8 cellular contexts compared by ENCODE assay signal in the genomic region with DNA sequence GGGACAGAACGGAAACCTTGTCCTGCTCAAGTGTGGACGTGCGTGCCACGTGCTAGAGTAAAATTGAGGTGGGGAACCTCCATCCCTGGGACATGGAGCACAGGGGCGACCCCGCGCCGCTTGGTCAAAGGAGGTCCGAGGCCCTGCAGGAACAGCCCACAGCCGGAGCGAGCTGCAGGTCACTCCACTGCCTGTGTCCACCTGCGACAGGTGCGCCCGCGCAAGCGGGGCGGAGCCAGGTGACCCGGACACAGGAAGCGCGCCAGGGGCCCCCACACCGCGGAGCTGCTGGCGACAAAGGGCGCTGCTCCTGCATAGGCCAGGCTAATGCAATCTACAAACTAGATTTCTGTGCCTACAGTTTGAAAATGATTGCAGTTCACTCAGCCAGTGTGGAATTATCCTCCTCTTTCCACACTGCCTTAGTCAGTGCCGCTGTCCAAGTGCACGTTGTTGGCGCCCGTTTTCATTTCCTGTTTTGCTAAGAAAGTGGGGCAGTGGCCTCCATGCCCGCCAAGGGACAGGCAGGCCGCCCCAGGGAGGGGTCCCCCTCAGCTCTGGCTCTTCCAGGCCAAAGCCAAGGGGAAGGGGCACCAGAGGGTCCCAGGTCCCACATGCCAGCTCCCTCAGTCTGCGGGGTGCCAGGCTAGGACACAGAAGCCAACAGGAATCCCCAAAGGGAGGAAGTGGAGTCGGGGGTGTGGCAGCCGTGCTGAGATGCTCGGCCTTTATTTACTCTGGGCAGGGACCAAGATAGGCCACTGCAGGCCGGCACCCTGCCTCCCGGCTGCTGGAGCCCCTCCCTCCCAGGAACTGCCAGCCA. TPM values are rescaled to one million over a fixed set of nuclear protein-coding genes. Genes with fewer than 3 reads are reported as not detected.
DNase-seq lines count a peak whose midpoint lies in the region; ATAC-seq and TF ChIP-seq lines count a peak whose summit lies in the region.

No MANE protein-coding gene starts in this region.

- H3K4me1 ChIP-seq in lower lobe of right lung (peaks cover 55% of the 10 kb centered on the region), testis (peaks cover 47% of the 10 kb centered on the region)

- peak overlapping the region; percentile 87 for H3K27ac ChIP-seq in lower lobe of right lung
- peak overlapping the region; percentile 42 to 91 for H3K27ac ChIP-seq in testis

- 4 to 13% methylated on average over 9 to 36 of the region's 36 CpGs for WGBS in testis, 2 donors

- peaks cover 32% of the 10 kb centered on the region for H3K36me3 ChIP-seq in lower lobe of right lung
- no peaks in the 10 kb centered on the region for H3K36me3 ChIP-seq in testis (ENCODE audit: low read depth, missing control alignments)

- TF ChIP-seq CTCF in choroid plexus epithelial cell (conservative IDR thresholded peaks at IDR 0.05; ENCODE audit: low read depth, low read length) (no peak), lower lobe of right lung (IDR thresholded peaks at IDR 0.05) (no peak), testis (IDR thresholded peaks at IDR 0.05) (no peak)

- peak; percentile 41 for DNase-seq in stimulated activated CD4-positive, alpha-beta T cell treated with anti-CD3 and anti-CD28 coated beads, Interleukin-15, amount 100 ng/mL, for 24 hours
- DNase-seq in stimulated activated CD4-positive, alpha-beta T cell treated with anti-CD3 and anti-CD28 coated beads, Interleukin-4, amount 100 ng/mL, for 24 hours: no peak
- DNase-seq in SHP77 (lab: John Stamatoyannopoulos, UW): peak; percentile 38 to 63
- peak; percentile 60 for DNase-seq in choroid plexus epithelial cell (ENCODE audit: low read depth)
- peak; percentile 85 for DNase-seq in lower lobe of right lung
- DNase-seq in testis: peak; percentile 78
- no peak for DNase-seq in globus pallidus (ENCODE audit: low spot score)

- peak overlapping the region; percentile 2 for H3K4me3 ChIP-seq in choroid plexus epithelial cell (ENCODE audit: low read depth, low read length)
- peak overlapping the region; percentile 45 for H3K4me3 ChIP-seq in lower lobe of right lung
- H3K4me3 ChIP-seq in testis: peak overlapping the region in 1 of 2 donors; percentile 12

- H3K27me3 ChIP-seq in lower lobe of right lung (ENCODE audit: low read depth) (no peaks in the 10 kb centered on the region), testis (no peaks in the 10 kb centered on the region)

- no peak for TF ChIP-seq POLR2A in testis (IDR thresholded peaks at IDR 0.05)

- ATAC-seq in lower lobe of right lung (peak; percentile 64 to 68), GM21367 (IDR thresholded peaks at IDR 0.05; ENCODE audit: unreplicated experiment) (no peak)

- H3K9me3 ChIP-seq in lower lobe of right lung: no peaks in the 10 kb centered on the region
- no peaks in the 10 kb centered on the region for H3K9me3 ChIP-seq in testis

- intact Hi-C loops in lower lobe of right lung (cut with DNase I) (no loop called here), testis (cut with DNase I; ENCODE audit: low total_unique reads) (no loop called here)

RNA-seq across cellular contexts. Expression of gene NADK, which starts 4.3 kb away (rescaled TPM):
- total RNA-seq in lower lobe of right lung (133 TPM), testis (100 to 1,000 TPM; 105 to 111 TPM)
- polyA plus RNA-seq in testis (ENCODE audit: insufficient read depth, low read depth, low replicate concordance): 74.9 TPM

RNA-seq across cellular contexts. Expression of gene CDK11A, which starts 58.5 kb away (rescaled TPM):
- total RNA-seq in lower lobe of right lung (56.1 TPM), testis (100 to 1,000 TPM in 1 of 2 donors, 10 to 100 TPM in 1; 75.9 to 153 TPM)
- 44.8 TPM for polyA plus RNA-seq in testis (ENCODE audit: insufficient read depth, low read depth, low replicate concordance)

Comparison
In these comparisons a context has a peak if more than half of its experiments do, and no peak if none do; other contexts are left out.
1. DNase-seq: peak in stimulated activated CD4-positive, alpha-beta T cell treated with anti-CD3 and anti-CD28 coated beads, Interleukin-15, amount 100 ng/mL, for 24 hours (single experiment), SHP77 (2 of 2), choroid plexus epithelial cell (single experiment), lower lobe of right lung (single experiment) and testis (single experiment); none in stimulated activated CD4-positive, alpha-beta T cell treated with anti-CD3 and anti-CD28 coated beads, Interleukin-4, amount 100 ng/mL, for 24 hours (single experiment) and globus pallidus (single experiment).